ENCODE assay signal across 19 cellular contexts in genomic region chr10:22148956-22149355, GRCh38.
A peak's percentile ranks its signal among the peaks of the same experiment; 100 is the strongest.
DNase-seq lines count a peak whose midpoint lies in the region; ATAC-seq, FAIRE-seq and TF ChIP-seq lines count a peak whose summit lies in the region.
"Had no signal": no experiment of that assay in that cellular context is flagged by ENCODE, and none has a peak within 500 bp of the region (broad histone marks: within the 10 kb centered on the region; RNA-seq: fewer than 3 reads in every experiment).

No MANE protein-coding gene starts in this region.

- H3K4me1 ChIP-seq in HEK293 (ENCODE audit: control insufficient read depth, insufficient read depth, low read length) (no peaks in the 10 kb centered on the region), mesenchymal stem cell (ENCODE audit: control insufficient read depth, insufficient read depth, low read depth, low read length) (no peaks in the 10 kb centered on the region)
- H3K4me1 ChIP-seq: esophagus squamous epithelium had no signal

- no peak overlapping the region for H2BK5ac ChIP-seq in mesenchymal stem cell (ENCODE audit: low read depth, low read length, poor library complexity, severe bottlenecking)

- no peak overlapping the region for H4K8ac ChIP-seq in mesenchymal stem cell (ENCODE audit: low read length)

- H2AK5ac ChIP-seq in mesenchymal stem cell (ENCODE audit: low read length, severe bottlenecking), result no peak overlapping the region

- no peak for ATAC-seq in HG03439 (IDR thresholded peaks at IDR 0.05; ENCODE audit: unreplicated experiment)
- ATAC-seq: activated T-cell treated with anti-CD3 and anti-CD28 coated beads, Interleukin-2, amount 50 U/mL, for 4 hours; stimulated activated memory B cell treated with anti-CD40 and anti-IgM and Interleukin-4, amounts not matched to agents 10 μg/mL and 1 μg/mL and 100 μg/mL, for 72 hours; T-cell had no signal

- H3K14ac ChIP-seq in mesenchymal stem cell (ENCODE audit: low read length in 2 of 2), result no peak overlapping the region

- no peak overlapping the region for H3K4me2 ChIP-seq in mesenchymal stem cell (ENCODE audit: low read length, poor library complexity, severe bottlenecking)
- H3K4me2 ChIP-seq: hepatocyte had no signal

- no peak overlapping the region for H3K23ac ChIP-seq in mesenchymal stem cell (ENCODE audit: low read length in 2 of 2)

- no peak overlapping the region for H4K91ac ChIP-seq in mesenchymal stem cell (ENCODE audit: low read length)

- no peak overlapping the region for H3K9ac ChIP-seq in mesenchymal stem cell (ENCODE audit: low read length)

- DNase-seq in NCI-H2171 (lab: John Stamatoyannopoulos, UW) (peak; percentile 20), bronchial epithelial cell (ENCODE audit: low read depth) (peak; percentile 60), mesenchymal stem cell (peak; percentile 29), HPDE6-E6E7 (ENCODE audit: extremely low spot score) (no peak)
- DNase-seq in activated CD4-positive, alpha-beta T cell treated with anti-CD3 and anti-CD28 coated beads for 1 hour, result no peak
- DNase-seq: activated CD4-positive, alpha-beta T cell treated with anti-CD3 and anti-CD28 coated beads, Interleukin-2, amount 50 U/mL, for 48 hours; activated T-cell treated with anti-CD3 and anti-CD28 coated beads, Interleukin-2, amount 50 U/mL, for 4 hours; esophagus squamous epithelium; Kasumi-1; kidney; NCI-H1436 treated with DMSO at 0.1 percent for 48 hours; T-cell had no signal

- no peak overlapping the region for H3K27ac ChIP-seq in HEK293 (ENCODE audit: extremely low read depth, low read depth, low read length)
- no peak overlapping the region for H3K27ac ChIP-seq in mesenchymal stem cell (ENCODE audit: low read length, poor library complexity, severe bottlenecking)
- H3K27ac ChIP-seq: cardiac muscle cell, esophagus squamous epithelium, hepatocyte had no signal

- no peak for TF ChIP-seq CTCF in HEK293 (tag by site-specific recombination; IDR thresholded peaks at IDR 0.05)
- no peak for TF ChIP-seq CTCF in bronchial epithelial cell (IDR thresholded peaks at IDR 0.05; ENCODE audit: insufficient read depth, low read length, severe bottlenecking)

- H2AFZ ChIP-seq in mesenchymal stem cell (ENCODE audit: low read depth, low read length), result no peak overlapping the region
- H2AFZ ChIP-seq: hepatocyte had no signal

- no peak overlapping the region for H2BK15ac ChIP-seq in mesenchymal stem cell (ENCODE audit: low read depth, poor library complexity, severe bottlenecking)

- H3K36me3 ChIP-seq in HEK293 (ENCODE audit: control insufficient read depth in 2 of 2, insufficient read depth in 1 of 2, low read length in 2 of 2) (no peaks in the 10 kb centered on the region), bronchial epithelial cell (ENCODE audit: control insufficient read depth, insufficient read depth, low read length) (no peaks in the 10 kb centered on the region), mesenchymal stem cell (ENCODE audit: control insufficient read depth in 1 of 2, insufficient read depth in 2 of 2, low read depth in 1 of 2, low read length in 2 of 2) (no peaks in the 10 kb centered on the region)
- H3K36me3 ChIP-seq: cardiac muscle cell, esophagus squamous epithelium had no signal

- POLR2A ChIA-PET in HEK293 (lab: Yijun Ruan, JAX), result no interaction called here

- H3K79me1 ChIP-seq in mesenchymal stem cell (replicated peaks; ENCODE audit: low read length, poor library complexity, severe bottlenecking), result no peaks in the 10 kb centered on the region

- H2BK12ac ChIP-seq in mesenchymal stem cell (ENCODE audit: low read length in 2 of 2), result no peak overlapping the region

- CTCF ChIA-PET in HEK293 (lab: Yijun Ruan, JAX), result no interaction called here

- no peaks in the 10 kb centered on the region for H3K9me3 ChIP-seq in HEK293 (ENCODE audit: control insufficient read depth, insufficient read depth, low read depth, low read length)
- peaks cover 19% of the 10 kb centered on the region for H3K9me3 ChIP-seq in mesenchymal stem cell (ENCODE audit: control insufficient read depth, low read length)

- H2BK120ac ChIP-seq in mesenchymal stem cell (ENCODE audit: low read depth, low read length), result no peak overlapping the region

- H3K4me3 ChIP-seq in HEK293 (ENCODE audit: low read depth, low read length), result no peak overlapping the region
- no peak overlapping the region for H3K4me3 ChIP-seq in bronchial epithelial cell (ENCODE audit: low read depth, low read length)
- H3K4me3 ChIP-seq in mesenchymal stem cell (ENCODE audit: insufficient read depth in 1 of 2, low read depth in 1 of 2, low read length in 2 of 2), result no peak overlapping the region
- H3K4me3 ChIP-seq: cardiac muscle cell, esophagus squamous epithelium, hepatocyte had no signal

- H3K4ac ChIP-seq in mesenchymal stem cell (ENCODE audit: low read depth in 1 of 2, low read length in 2 of 2), result no peak overlapping the region

- no peak overlapping the region for H3K18ac ChIP-seq in mesenchymal stem cell (ENCODE audit: low read depth in 1 of 2, low read length in 2 of 2)

- no peaks in the 10 kb centered on the region for H3K27me3 ChIP-seq in bronchial epithelial cell (ENCODE audit: control insufficient read depth, insufficient read depth, low read length)
- H3K27me3 ChIP-seq in mesenchymal stem cell (ENCODE audit: control insufficient read depth in 1 of 2, insufficient read depth in 1 of 2, low read length in 2 of 2), result no peaks in the 10 kb centered on the region
- H3K27me3 ChIP-seq: cardiac muscle cell, esophagus squamous epithelium, hepatocyte had no signal

- FAIRE-seq in bronchial epithelial cell (lab: Jason Lieb, UNC), result no peak
- FAIRE-seq: D721Med, H1, kidney had no signal

TF ChIP-seq in HEK293, 187 proteins besides CTCF, POLR2A, EP300 and RAD21:
- TF ChIP-seq SCRT2 (tag by site-specific recombination; IDR thresholded peaks at IDR 0.05) (0 out of 2 replicates have a peak, but pooled peaks have one; percentile 50), ZFP3 (tag by site-specific recombination; IDR thresholded peaks at IDR 0.05; ENCODE audit: low read depth) (no peak), ZNF114 (tag by site-specific recombination; IDR thresholded peaks at IDR 0.05) (no peak), BCL6B (tag by site-specific recombination; IDR thresholded peaks at IDR 0.05) (no peak), ZBTB44 (tag by site-specific recombination; IDR thresholded peaks at IDR 0.05) (no peak), ZNF223 (tag by site-specific recombination; IDR thresholded peaks at IDR 0.05) (no peak), ZNF157 (tag by site-specific recombination; IDR thresholded peaks at IDR 0.05) (no peak), ZIC2 (tag by site-specific recombination; IDR thresholded peaks at IDR 0.05) (no peak), ZNF184 (tag by site-specific recombination; IDR thresholded peaks at IDR 0.05) (0 out of 2 replicates have a peak, but pooled peaks have one; percentile 64), ZBTB10 (tag by site-specific recombination; IDR thresholded peaks at IDR 0.05) (no peak), KLF9 (tag by site-specific recombination; IDR thresholded peaks at IDR 0.05; ENCODE audit: low read depth) (no peak), MEIS1 (CRISPR knock-in tag; IDR thresholded peaks at IDR 0.05; ENCODE audit: borderline replicate concordance) (no peak)

Comparison
In these comparisons a context has a peak if more than half of its experiments do, and no peak if none do; other contexts are left out.
1. DNase-seq: peak in NCI-H2171 (single experiment), bronchial epithelial cell (single experiment) and mesenchymal stem cell (single experiment); none in activated CD4-positive, alpha-beta T cell treated with anti-CD3 and anti-CD28 coated beads for 1 hour (single experiment) and HPDE6-E6E7 (single experiment).